In the genomic region with DNA sequence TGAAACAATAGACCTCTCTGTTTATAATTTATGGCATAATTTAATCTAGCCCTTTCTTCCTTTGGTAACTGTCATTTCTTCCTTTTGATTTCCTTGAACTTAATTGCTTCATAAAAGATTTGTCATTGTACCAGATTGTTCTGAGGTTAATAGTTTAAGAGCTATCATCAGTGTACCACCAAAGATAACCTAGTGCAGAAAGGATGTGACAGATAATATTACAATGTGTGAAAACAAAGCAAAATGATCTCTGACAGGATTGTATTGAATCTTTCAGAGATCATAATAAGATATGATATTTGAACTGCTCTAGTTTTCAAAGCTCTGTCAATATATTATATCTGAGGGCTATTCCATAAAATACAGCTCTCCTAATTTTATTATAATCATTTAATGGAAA, we compare ENCODE assay signal across 23 cellular contexts.
"Had no signal": no experiment of that assay in that cellular context is flagged by ENCODE, and none has a peak within 500 bp of the region (broad histone marks: within the 10 kb centered on the region; RNA-seq: fewer than 3 reads in every experiment).

No MANE protein-coding gene starts in this region.

- H3K27me3 ChIP-seq: colonic mucosa, esophagus muscularis mucosa, esophagus squamous epithelium, foreskin keratinocyte, gastrocnemius medialis, gastroesophageal sphincter, heart left ventricle, heart right ventricle had no signal

- H3K4me1 ChIP-seq: colonic mucosa, esophagus muscularis mucosa, esophagus squamous epithelium, foreskin keratinocyte, gastrocnemius medialis, gastroesophageal sphincter, heart left ventricle, heart right ventricle had no signal

- H3K36me3 ChIP-seq: colonic mucosa, esophagus muscularis mucosa, esophagus squamous epithelium, gastrocnemius medialis, gastroesophageal sphincter, heart left ventricle, heart right ventricle had no signal

- H3K27ac ChIP-seq: colonic mucosa, coronary artery, dorsolateral prefrontal cortex, epithelial cell of prostate, esophagus muscularis mucosa, esophagus squamous epithelium, foreskin keratinocyte, gastrocnemius medialis, gastroesophageal sphincter, heart left ventricle, heart right ventricle had no signal

- H3K4me3 ChIP-seq: colonic mucosa, coronary artery, dorsolateral prefrontal cortex, esophagus muscularis mucosa, esophagus squamous epithelium, gastrocnemius medialis, gastroesophageal sphincter, heart left ventricle, heart right ventricle had no signal

- H3K9me3 ChIP-seq: colonic mucosa, esophagus muscularis mucosa, esophagus squamous epithelium, gastrocnemius medialis, gastroesophageal sphincter had no signal

- DNase-seq: colonic mucosa; cortex of kidney; dermis blood vessel endothelial cell; dorsolateral prefrontal cortex; effector CD4-positive, alpha-beta T cell; effector CD8-positive, alpha-beta T cell; effector memory CD4-positive, alpha-beta T cell; effector memory CD8-positive, alpha-beta T cell; endodermal cell; erythroblast; esophagus squamous epithelium; foreskin fibroblast; foreskin keratinocyte; foreskin melanocyte; gastrocnemius medialis; glutamatergic neuron; head of caudate nucleus; heart left ventricle; heart right ventricle had no signal
